27 cellular contexts compared by ENCODE assay signal in the genomic region with DNA sequence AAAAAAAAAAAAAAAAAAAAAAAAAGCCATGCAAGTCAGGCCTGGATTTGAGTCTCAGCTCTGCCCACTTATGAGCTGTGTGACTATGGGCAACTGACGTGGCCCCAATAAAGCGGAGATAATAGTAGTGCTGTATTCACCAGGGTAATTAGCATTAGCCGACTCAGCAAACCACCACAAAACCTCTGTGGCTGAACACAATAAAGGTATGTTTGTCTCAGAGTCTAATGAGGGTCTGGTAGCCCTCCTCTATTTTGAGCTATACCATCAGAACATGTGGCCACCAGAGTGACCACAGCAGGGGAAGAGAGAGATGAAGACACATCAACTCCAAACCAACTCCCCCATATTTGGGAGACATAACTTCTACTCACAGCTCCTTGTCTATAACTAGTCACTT.
"Had no signal": no experiment of that assay in that cellular context is flagged by ENCODE, and none has a peak within 500 bp of the region (broad histone marks: within the 10 kb centered on the region; RNA-seq: fewer than 3 reads in every experiment).

No MANE protein-coding gene starts in this region.

- H3K4me1 ChIP-seq: breast epithelium, tibial artery had no signal

- FAIRE-seq: keratinocyte had no signal

- H3K4me3 ChIP-seq: breast epithelium, mucosa of descending colon, spleen, suprapubic skin, tibial artery, upper lobe of right lung had no signal

- H3K27ac ChIP-seq: breast epithelium, spleen, suprapubic skin, tibial artery, upper lobe of right lung had no signal

- DNase-seq: activated CD4-positive, alpha-beta memory T cell treated with anti-CD3 and anti-CD28 coated beads for 36 hours; activated CD4-positive, alpha-beta T cell treated with anti-CD3 and anti-CD28 coated beads, Interleukin-2, amount 10 ng/mL, durations not matched to agents 24 days and 14 days; activated CD4-positive, CD25-positive, alpha-beta regulatory T cell treated with anti-CD3 and anti-CD28 coated beads, Interleukin-2, amount 50 U/mL, for 72 hours; activated gamma-delta T cell treated with Interleukin-2 at 50 U/mL for 16 hours; activated naive CD4-positive, alpha-beta T cell treated with anti-CD3 and anti-CD28 coated beads, Interleukin-2, amount 50 U/mL, for 16 hours; activated T-cell treated with anti-CD3 and anti-CD28 coated beads, Interleukin-2, amount 50 U/mL, for 4 hours; amniotic stem cell; central memory CD4-positive, alpha-beta T cell; endodermal cell; foreskin fibroblast; head of caudate nucleus; hippocampal formation; left cardiac atrium; left ventricle myocardium superior; mucosa of descending colon; right cardiac atrium; spleen; stimulated activated naive CD4-positive, alpha-beta T cell; T-helper 2 cell; tibial artery; upper lobe of right lung had no signal

- H3K9me3 ChIP-seq: breast epithelium, mucosa of descending colon, spleen, suprapubic skin, tibial artery, upper lobe of right lung had no signal

- H3K27me3 ChIP-seq: breast epithelium, spleen, suprapubic skin, tibial artery, upper lobe of right lung had no signal

- H3K36me3 ChIP-seq: breast epithelium had no signal

- ATAC-seq: activated T-cell treated with anti-CD3 and anti-CD28 coated beads, Interleukin-2, amount 50 U/mL, for 4 hours; activated T-helper 17 cell treated with anti-CD3 and anti-CD28 coated beads, Interleukin-2, amount 50 U/mL, for 72 hours; esophagus mucosa; left cardiac atrium; left ventricle myocardium superior; mucosa of descending colon; natural killer cell treated with Interleukin-12 subunit alpha and Interleukin-12 subunit beta and Interleukin-15 and Interleukin-18, amount 100 ng/mL, for 72 hours; right cardiac atrium; upper lobe of right lung had no signal
